8 cellular contexts compared by ENCODE assay signal in genomic region chr17:32445075-32445427, GRCh38.
A peak's percentile ranks its signal among the peaks of the same experiment; 100 is the strongest.
DNase-seq lines count a peak whose midpoint lies in the region; ATAC-seq and TF ChIP-seq lines count a peak whose summit lies in the region.

No MANE protein-coding gene starts in this region.

- H3K9ac ChIP-seq in SU-DHL-6 (ENCODE audit: low read length): peak overlapping the region; percentile 99

- H3K9me3 ChIP-seq in SU-DHL-6 (ENCODE audit: insufficient read depth, low read length): no peaks in the 10 kb centered on the region

- peaks cover 19% of the 10 kb centered on the region for H3K36me3 ChIP-seq in SU-DHL-6 (ENCODE audit: low read length)

- peaks cover 6% of the 10 kb centered on the region; the same call in 1 of the 2 replicates for H4K20me1 ChIP-seq in SU-DHL-6 (ENCODE audit: low read depth, low read length)

- H3K27me3 ChIP-seq in SU-DHL-6 (ENCODE audit: low read length): no peaks in the 10 kb centered on the region

- peak; percentile 2 for ATAC-seq in HG02938 (IDR thresholded peaks at IDR 0.05; ENCODE audit: unreplicated experiment)

- H3K27ac ChIP-seq in SU-DHL-6 (ENCODE audit: low read depth, low read length): peak overlapping the region; percentile 58; the same call in 1 of the 2 replicates

- peak overlapping the region; percentile 78 for H3K4me2 ChIP-seq in SU-DHL-6 (ENCODE audit: low read depth, low read length, poor library complexity, severe bottlenecking)

- no peaks in the 10 kb centered on the region for H3K9me2 ChIP-seq in SU-DHL-6 (replicated peaks; ENCODE audit: insufficient read depth, low read length)

- peak; percentile 63 to 75 for DNase-seq in cardiac fibroblast (ENCODE audit: low read depth in 2 of 2)
- DNase-seq in left kidney (ENCODE audit: low read depth, low spot score): peak; percentile 63
- peak; percentile 38 for DNase-seq in stimulated activated CD4-positive, alpha-beta T cell treated with anti-CD3 and anti-CD28 coated beads, Interleukin-4, amount 100 ng/mL, for 1 hour
- no peak for DNase-seq in NCI-H526 treated with DMSO at 0.1 percent for 48 hours (lab: John Stamatoyannopoulos, UW)
- DNase-seq in NCI-H1105 (lab: John Stamatoyannopoulos, UW): no peak

- H2AFZ ChIP-seq in SU-DHL-6 (ENCODE audit: low read depth, low read length, severe bottlenecking): peak overlapping the region; percentile 76

- H3K4me3 ChIP-seq in GM08714 (ENCODE audit: low read length) (peak overlapping the region; percentile 96), SU-DHL-6 (ENCODE audit: insufficient read depth, low read length, poor library complexity, severe bottlenecking) (peak overlapping the region; percentile 98), cardiac fibroblast (replicated peaks in 1 of 2; ENCODE audit: low read depth in 2 of 2, low read length in 2 of 2) (peak overlapping the region; percentile 76 to 91)

- TF ChIP-seq CTCF in SU-DHL-6 (IDR thresholded peaks at IDR 0.05; ENCODE audit: insufficient read depth, low read length, poor library complexity, severe bottlenecking) (no peak), cardiac fibroblast (IDR thresholded peaks at IDR 0.05; ENCODE audit: low read depth, low read length) (no peak)

- H3K79me2 ChIP-seq in SU-DHL-6 (ENCODE audit: insufficient read depth, low read length): peaks cover 57% of the 10 kb centered on the region

- no peaks in the 10 kb centered on the region for H3F3A ChIP-seq in SU-DHL-6 (ENCODE audit: insufficient read depth)

Comparison
In these comparisons a context has a peak if more than half of its experiments do, and no peak if none do; other contexts are left out.
1. DNase-seq: peak in cardiac fibroblast (2 of 2), left kidney (single experiment) and stimulated activated CD4-positive, alpha-beta T cell treated with anti-CD3 and anti-CD28 coated beads, Interleukin-4, amount 100 ng/mL, for 1 hour (single experiment); none in NCI-H526 treated with DMSO at 0.1 percent for 48 hours (single experiment) and NCI-H1105 (single experiment).
2. Peak in every context shown above with its lines, with median percentiles within 50 percentile points of each other: H3K4me3 ChIP-seq.